Comparison of ENCODE assay signal across 3 cellular contexts in the genomic region with DNA sequence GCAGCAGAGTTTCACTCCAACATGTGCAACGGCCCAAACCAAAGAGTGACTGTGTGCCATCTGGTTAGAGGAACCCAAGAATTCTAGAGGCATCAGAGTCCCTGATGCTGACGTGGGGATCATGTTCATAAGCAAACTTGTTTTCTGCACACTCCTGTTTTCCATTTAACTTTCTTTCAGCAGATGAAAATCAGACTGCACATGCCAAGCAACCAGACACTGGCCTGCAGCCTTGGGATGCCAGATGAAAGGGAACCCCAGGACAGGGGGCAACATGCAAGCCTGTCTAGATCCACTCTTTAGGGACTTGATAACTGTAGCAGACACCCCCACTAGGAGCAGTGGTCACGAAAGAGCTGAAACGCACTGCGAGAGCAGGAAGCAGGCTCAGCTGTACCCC.
TF ChIP-seq lines count a peak whose summit lies in the region.

No MANE protein-coding gene starts in this region.

TF ChIP-seq in SK-N-SH, 30 proteins besides CTCF, POLR2A, EP300 and RAD21:
- TF ChIP-seq EZH2phosphoT487 (IDR thresholded peaks at IDR 0.05; ENCODE audit: borderline replicate concordance, low read depth) = no peak
- peak; percentile 7; the same call in 1 of the 2 replicates for TF ChIP-seq GATA2 (CRISPR knock-in tag; IDR thresholded peaks at IDR 0.05)
- TF ChIP-seq JUND (IDR thresholded peaks at IDR 0.05) = no peak
- no peak for TF ChIP-seq ELF1 (IDR thresholded peaks at IDR 0.05)
- no peak for TF ChIP-seq MAX (IDR thresholded peaks at IDR 0.05; ENCODE audit: low read depth)
- TF ChIP-seq TEAD4 (IDR thresholded peaks at IDR 0.05; ENCODE audit: borderline replicate concordance, insufficient read depth) = no peak
- peak; percentile 63; the same call in 1 of the 2 replicates for TF ChIP-seq MXI1 (IDR thresholded peaks at IDR 0.05; ENCODE audit: low read depth, low read length)
- no peak for TF ChIP-seq FOXJ3 (CRISPR knock-in tag; IDR thresholded peaks at IDR 0.05)
- TF ChIP-seq, protein P1, sequence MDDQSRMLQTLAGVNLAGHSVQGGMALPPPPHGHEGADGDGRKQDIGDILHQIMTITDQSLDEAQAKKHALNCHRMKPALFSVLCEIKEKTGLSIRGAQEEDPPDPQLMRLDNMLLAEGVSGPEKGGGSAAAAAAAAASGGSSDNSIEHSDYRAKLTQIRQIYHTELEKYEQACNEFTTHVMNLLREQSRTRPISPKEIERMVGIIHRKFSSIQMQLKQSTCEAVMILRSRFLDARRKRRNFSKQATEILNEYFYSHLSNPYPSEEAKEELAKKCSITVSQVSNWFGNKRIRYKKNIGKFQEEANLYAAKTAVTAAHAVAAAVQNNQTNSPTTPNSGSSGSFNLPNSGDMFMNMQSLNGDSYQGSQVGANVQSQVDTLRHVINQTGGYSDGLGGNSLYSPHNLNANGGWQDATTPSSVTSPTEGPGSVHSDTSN (IDR thresholded peaks at IDR 0.05) = no peak
- TF ChIP-seq, protein P2, sequence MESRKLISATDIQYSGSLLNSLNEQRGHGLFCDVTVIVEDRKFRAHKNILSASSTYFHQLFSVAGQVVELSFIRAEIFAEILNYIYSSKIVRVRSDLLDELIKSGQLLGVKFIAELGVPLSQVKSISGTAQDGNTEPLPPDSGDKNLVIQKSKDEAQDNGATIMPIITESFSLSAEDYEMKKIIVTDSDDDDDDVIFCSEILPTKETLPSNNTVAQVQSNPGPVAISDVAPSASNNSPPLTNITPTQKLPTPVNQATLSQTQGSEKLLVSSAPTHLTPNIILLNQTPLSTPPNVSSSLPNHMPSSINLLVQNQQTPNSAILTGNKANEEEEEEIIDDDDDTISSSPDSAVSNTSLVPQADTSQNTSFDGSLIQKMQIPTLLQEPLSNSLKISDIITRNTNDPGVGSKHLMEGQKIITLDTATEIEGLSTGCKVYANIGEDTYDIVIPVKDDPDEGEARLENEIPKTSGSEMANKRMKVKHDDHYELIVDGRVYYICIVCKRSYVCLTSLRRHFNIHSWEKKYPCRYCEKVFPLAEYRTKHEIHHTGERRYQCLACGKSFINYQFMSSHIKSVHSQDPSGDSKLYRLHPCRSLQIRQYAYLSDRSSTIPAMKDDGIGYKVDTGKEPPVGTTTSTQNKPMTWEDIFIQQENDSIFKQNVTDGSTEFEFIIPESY (IDR thresholded peaks at IDR 0.05; ENCODE audit: borderline replicate concordance, low read depth) = no peak

TF ChIP-seq in SK-N-SH treated with all-trans-retinoic acid at 6 μM for 48 hours, 23 proteins besides CTCF, POLR2A, EP300 and RAD21:
- TF ChIP-seq ZNF70 (CRISPR knock-in tag; IDR thresholded peaks at IDR 0.05) (no peak), ARNTL (CRISPR knock-in tag; IDR thresholded peaks at IDR 0.05; ENCODE audit: borderline replicate concordance, low read depth) (no peak), PATZ1 (CRISPR knock-in tag; IDR thresholded peaks at IDR 0.05; ENCODE audit: borderline replicate concordance) (no peak), ZFP3 (CRISPR knock-in tag; IDR thresholded peaks at IDR 0.05) (no peak), TOX (CRISPR knock-in tag; IDR thresholded peaks at IDR 0.05; ENCODE audit: borderline replicate concordance) (no peak), OSR1 (CRISPR knock-in tag; IDR thresholded peaks at IDR 0.05) (no peak), ZFP30 (CRISPR knock-in tag; IDR thresholded peaks at IDR 0.05) (no peak), BACH2 (CRISPR knock-in tag; IDR thresholded peaks at IDR 0.05; ENCODE audit: borderline replicate concordance) (no peak)
- TF ChIP-seq, protein P3, sequence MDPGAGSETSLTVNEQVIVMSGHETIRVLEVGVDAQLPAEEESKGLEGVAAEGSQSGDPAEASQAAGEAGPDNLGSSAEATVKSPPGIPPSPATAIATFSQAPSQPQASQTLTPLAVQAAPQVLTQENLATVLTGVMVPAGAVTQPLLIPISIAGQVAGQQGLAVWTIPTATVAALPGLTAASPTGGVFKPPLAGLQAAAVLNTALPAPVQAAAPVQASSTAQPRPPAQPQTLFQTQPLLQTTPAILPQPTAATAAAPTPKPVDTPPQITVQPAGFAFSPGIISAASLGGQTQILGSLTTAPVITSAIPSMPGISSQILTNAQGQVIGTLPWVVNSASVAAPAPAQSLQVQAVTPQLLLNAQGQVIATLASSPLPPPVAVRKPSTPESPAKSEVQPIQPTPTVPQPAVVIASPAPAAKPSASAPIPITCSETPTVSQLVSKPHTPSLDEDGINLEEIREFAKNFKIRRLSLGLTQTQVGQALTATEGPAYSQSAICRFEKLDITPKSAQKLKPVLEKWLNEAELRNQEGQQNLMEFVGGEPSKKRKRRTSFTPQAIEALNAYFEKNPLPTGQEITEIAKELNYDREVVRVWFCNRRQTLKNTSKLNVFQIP (CRISPR knock-in tag; IDR thresholded peaks at IDR 0.05; ENCODE audit: borderline replicate concordance, low read depth) = no peak

TF ChIP-seq in WTC11, 78 proteins besides CTCF, POLR2A, EP300 and RAD21:
- TF ChIP-seq ZNF423 (CRISPR knock-in tag; IDR thresholded peaks at IDR 0.05) (no peak), ZBTB21 (CRISPR knock-in tag; IDR thresholded peaks at IDR 0.05; ENCODE audit: borderline replicate concordance) (no peak), TEAD4 (CRISPR knock-in tag; IDR thresholded peaks at IDR 0.05) (no peak), USF1 (CRISPR knock-in tag; IDR thresholded peaks at IDR 0.05) (no peak), ETV6 (CRISPR knock-in tag; IDR thresholded peaks at IDR 0.05) (no peak), ELF4 (CRISPR knock-in tag; IDR thresholded peaks at IDR 0.05; ENCODE audit: low read depth) (no peak), ZSCAN18 (CRISPR knock-in tag; IDR thresholded peaks at IDR 0.05) (no peak)
- TF ChIP-seq, protein P4, sequence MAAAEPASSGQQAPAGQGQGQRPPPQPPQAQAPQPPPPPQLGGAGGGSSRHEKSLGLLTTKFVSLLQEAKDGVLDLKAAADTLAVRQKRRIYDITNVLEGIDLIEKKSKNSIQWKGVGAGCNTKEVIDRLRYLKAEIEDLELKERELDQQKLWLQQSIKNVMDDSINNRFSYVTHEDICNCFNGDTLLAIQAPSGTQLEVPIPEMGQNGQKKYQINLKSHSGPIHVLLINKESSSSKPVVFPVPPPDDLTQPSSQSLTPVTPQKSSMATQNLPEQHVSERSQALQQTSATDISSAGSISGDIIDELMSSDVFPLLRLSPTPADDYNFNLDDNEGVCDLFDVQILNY (CRISPR knock-in tag; IDR thresholded peaks at IDR 0.05) = no peak
- TF ChIP-seq, protein P5, sequence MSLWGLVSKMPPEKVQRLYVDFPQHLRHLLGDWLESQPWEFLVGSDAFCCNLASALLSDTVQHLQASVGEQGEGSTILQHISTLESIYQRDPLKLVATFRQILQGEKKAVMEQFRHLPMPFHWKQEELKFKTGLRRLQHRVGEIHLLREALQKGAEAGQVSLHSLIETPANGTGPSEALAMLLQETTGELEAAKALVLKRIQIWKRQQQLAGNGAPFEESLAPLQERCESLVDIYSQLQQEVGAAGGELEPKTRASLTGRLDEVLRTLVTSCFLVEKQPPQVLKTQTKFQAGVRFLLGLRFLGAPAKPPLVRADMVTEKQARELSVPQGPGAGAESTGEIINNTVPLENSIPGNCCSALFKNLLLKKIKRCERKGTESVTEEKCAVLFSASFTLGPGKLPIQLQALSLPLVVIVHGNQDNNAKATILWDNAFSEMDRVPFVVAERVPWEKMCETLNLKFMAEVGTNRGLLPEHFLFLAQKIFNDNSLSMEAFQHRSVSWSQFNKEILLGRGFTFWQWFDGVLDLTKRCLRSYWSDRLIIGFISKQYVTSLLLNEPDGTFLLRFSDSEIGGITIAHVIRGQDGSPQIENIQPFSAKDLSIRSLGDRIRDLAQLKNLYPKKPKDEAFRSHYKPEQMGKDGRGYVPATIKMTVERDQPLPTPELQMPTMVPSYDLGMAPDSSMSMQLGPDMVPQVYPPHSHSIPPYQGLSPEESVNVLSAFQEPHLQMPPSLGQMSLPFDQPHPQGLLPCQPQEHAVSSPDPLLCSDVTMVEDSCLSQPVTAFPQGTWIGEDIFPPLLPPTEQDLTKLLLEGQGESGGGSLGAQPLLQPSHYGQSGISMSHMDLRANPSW (CRISPR knock-in tag; conservative IDR thresholded peaks at IDR 0.05; ENCODE audit: low read depth) = no peak
- TF ChIP-seq, protein P6, sequence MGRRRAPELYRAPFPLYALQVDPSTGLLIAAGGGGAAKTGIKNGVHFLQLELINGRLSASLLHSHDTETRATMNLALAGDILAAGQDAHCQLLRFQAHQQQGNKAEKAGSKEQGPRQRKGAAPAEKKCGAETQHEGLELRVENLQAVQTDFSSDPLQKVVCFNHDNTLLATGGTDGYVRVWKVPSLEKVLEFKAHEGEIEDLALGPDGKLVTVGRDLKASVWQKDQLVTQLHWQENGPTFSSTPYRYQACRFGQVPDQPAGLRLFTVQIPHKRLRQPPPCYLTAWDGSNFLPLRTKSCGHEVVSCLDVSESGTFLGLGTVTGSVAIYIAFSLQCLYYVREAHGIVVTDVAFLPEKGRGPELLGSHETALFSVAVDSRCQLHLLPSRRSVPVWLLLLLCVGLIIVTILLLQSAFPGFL (CRISPR knock-in tag; IDR thresholded peaks at IDR 0.05; ENCODE audit: borderline replicate concordance) = no peak
